Comparison of ENCODE assay signal across 9 cellular contexts in genomic region chr6:156560476-156560875, GRCh38.
"Had no signal": no experiment of that assay in that cellular context is flagged by ENCODE, and none has a peak within 500 bp of the region (broad histone marks: within the 10 kb centered on the region; RNA-seq: fewer than 3 reads in every experiment).

No MANE protein-coding gene starts in this region.

- H3K9me3 ChIP-seq: HAP-1 had no signal

- DNase-seq: GM23248, GOT3, H7, HFFc6, IMR-90, KG1 had no signal

- H3K36me3 ChIP-seq: HAP-1 had no signal

- H3K4me3 ChIP-seq: GM23248, HAP-1, K562 had no signal

- FAIRE-seq: K562 had no signal

- H3K27ac ChIP-seq: GM23248, HL-60 had no signal

- H3K4me1 ChIP-seq: HAP-1 had no signal
